ENCODE assay signal across 2 cellular contexts in the genomic region with DNA sequence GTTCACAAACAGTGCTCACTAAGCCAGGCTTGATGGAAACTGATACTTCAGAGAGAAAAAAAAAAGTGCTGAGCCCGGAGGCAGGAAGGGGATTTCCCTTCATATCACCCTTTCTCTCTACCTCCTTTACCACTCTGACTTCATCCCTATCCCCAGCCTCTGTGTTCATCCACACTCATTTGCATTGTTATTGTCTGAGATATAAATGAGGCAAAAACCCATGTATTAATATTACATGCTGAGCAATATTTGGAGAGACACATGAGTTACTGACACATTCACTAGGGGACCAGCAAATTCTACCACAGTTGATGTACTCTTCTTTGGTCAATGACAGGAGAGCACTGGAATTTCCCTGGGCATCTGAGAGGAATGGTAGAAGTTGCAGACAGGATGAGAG.
TF ChIP-seq lines count a peak whose summit lies in the region.

No MANE protein-coding gene starts in this region.

TF ChIP-seq in SK-N-SH treated with all-trans-retinoic acid at 6 μM for 48 hours, 23 proteins besides CTCF, POLR2A, EP300 and RAD21 (continued from another document):
- TF ChIP-seq, protein P1, sequence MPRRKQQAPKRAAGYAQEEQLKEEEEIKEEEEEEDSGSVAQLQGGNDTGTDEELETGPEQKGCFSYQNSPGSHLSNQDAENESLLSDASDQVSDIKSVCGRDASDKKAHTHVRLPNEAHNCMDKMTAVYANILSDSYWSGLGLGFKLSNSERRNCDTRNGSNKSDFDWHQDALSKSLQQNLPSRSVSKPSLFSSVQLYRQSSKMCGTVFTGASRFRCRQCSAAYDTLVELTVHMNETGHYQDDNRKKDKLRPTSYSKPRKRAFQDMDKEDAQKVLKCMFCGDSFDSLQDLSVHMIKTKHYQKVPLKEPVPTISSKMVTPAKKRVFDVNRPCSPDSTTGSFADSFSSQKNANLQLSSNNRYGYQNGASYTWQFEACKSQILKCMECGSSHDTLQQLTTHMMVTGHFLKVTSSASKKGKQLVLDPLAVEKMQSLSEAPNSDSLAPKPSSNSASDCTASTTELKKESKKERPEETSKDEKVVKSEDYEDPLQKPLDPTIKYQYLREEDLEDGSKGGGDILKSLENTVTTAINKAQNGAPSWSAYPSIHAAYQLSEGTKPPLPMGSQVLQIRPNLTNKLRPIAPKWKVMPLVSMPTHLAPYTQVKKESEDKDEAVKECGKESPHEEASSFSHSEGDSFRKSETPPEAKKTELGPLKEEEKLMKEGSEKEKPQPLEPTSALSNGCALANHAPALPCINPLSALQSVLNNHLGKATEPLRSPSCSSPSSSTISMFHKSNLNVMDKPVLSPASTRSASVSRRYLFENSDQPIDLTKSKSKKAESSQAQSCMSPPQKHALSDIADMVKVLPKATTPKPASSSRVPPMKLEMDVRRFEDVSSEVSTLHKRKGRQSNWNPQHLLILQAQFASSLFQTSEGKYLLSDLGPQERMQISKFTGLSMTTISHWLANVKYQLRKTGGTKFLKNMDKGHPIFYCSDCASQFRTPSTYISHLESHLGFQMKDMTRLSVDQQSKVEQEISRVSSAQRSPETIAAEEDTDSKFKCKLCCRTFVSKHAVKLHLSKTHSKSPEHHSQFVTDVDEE (CRISPR knock-in tag; IDR thresholded peaks at IDR 0.05), result no peak
- no peak for TF ChIP-seq ZFP3 (CRISPR knock-in tag; IDR thresholded peaks at IDR 0.05)

TF ChIP-seq in SK-N-SH, 30 proteins besides CTCF, POLR2A, EP300 and RAD21 (continued from another document):
- TF ChIP-seq SMC3 (IDR thresholded peaks at IDR 0.05; ENCODE audit: low read depth, low read length) (no peak), TAF1 (IDR thresholded peaks at IDR 0.05; ENCODE audit: borderline replicate concordance, low read depth, low read length) (no peak), MEF2A (IDR thresholded peaks at IDR 0.05; ENCODE audit: borderline replicate concordance, low read depth) (no peak), GATA2 (CRISPR knock-in tag; IDR thresholded peaks at IDR 0.05) (no peak), EZH2phosphoT487 (IDR thresholded peaks at IDR 0.05; ENCODE audit: borderline replicate concordance, low read depth) (no peak), MXI1 (IDR thresholded peaks at IDR 0.05; ENCODE audit: low read depth, low read length) (no peak), POLR2AphosphoS5 (IDR thresholded peaks at IDR 0.05; ENCODE audit: low read depth, low read length) (no peak), GABPA (IDR thresholded peaks at IDR 0.05; ENCODE audit: low read depth) (no peak), RXRA (IDR thresholded peaks at IDR 0.05; ENCODE audit: borderline replicate concordance, low read depth) (no peak), FOXJ3 (CRISPR knock-in tag; IDR thresholded peaks at IDR 0.05) (no peak), NRF1 (IDR thresholded peaks at IDR 0.05; ENCODE audit: low read depth, low read length) (no peak), ELF1 (IDR thresholded peaks at IDR 0.05) (no peak), RFX5 (IDR thresholded peaks at IDR 0.05; ENCODE audit: low read length) (no peak), NFIC (IDR thresholded peaks at IDR 0.05; ENCODE audit: borderline replicate concordance) (no peak)
- TF ChIP-seq, protein P2, sequence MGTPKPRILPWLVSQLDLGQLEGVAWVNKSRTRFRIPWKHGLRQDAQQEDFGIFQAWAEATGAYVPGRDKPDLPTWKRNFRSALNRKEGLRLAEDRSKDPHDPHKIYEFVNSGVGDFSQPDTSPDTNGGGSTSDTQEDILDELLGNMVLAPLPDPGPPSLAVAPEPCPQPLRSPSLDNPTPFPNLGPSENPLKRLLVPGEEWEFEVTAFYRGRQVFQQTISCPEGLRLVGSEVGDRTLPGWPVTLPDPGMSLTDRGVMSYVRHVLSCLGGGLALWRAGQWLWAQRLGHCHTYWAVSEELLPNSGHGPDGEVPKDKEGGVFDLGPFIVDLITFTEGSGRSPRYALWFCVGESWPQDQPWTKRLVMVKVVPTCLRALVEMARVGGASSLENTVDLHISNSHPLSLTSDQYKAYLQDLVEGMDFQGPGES (IDR thresholded peaks at IDR 0.05; ENCODE audit: low read depth, low read length), result no peak
